Comparison of ENCODE assay signal across 9 cellular contexts in the genomic region with DNA sequence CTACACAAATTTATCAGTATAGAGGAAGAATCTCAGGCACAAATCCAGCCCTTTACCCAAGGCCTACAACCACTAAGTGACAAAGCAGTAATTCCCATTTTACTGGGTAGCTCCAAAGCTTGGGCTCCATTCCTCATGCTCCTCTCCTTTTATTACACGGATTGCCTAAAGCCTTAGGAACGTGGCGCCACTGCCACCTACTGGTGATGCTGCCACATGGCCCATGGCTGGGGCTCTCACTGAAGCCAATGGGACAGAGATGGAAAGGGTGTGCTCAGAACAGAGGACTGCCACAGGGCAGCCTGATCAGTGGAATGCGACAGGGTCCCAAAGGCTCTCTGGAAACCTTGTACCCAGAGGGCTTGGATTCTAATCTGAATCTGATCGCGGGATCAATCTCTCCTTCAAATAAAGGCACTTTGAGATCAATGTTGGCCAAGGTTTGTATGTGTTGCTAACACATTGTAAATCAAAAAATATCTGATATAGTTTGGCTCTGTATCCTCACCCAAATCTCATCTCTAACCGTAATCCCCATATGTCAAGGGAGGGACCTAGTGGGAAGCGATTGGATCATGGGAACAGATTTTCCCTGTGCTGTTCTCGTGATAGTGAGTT. TPM values are rescaled to one million over a fixed set of nuclear protein-coding genes. Genes with fewer than 3 reads are reported as not detected.
DNase-seq lines count a peak whose midpoint lies in the region; ATAC-seq, FAIRE-seq and TF ChIP-seq lines count a peak whose summit lies in the region.
"Had no signal": no experiment of that assay in that cellular context is flagged by ENCODE, and none has a peak within 500 bp of the region (broad histone marks: within the 10 kb centered on the region; RNA-seq: fewer than 3 reads in every experiment).

No MANE protein-coding gene starts in this region.

- BruUV-seq in HepG2 (replicated peaks; lab: Mats Ljungman, UMichigan) = no TSS peak

- in situ Hi-C loops in HepG2 (cut with HindIII; ENCODE audit: extremely low pct_ligation_motif_present, low pct_unique_long_range_greater_than_20kb) = loop anchor here (5.0 to 25.0 kb wide), 3 partner anchors 101 to 332 kb away; no protein-coding TSS in a partner anchor

- no peaks in the 10 kb centered on the region for H3K4me1 ChIP-seq in HepG2 (ENCODE audit: insufficient read depth, low read length)
- H3K4me1 ChIP-seq: BLaER1 had no signal

- ATAC-seq in HG03175 (IDR thresholded peaks at IDR 0.05; ENCODE audit: unreplicated experiment) = peak; percentile 89
- ATAC-seq in HepG2 = peak; percentile 99

- TF ChIP-seq CTCF in choroid plexus epithelial cell (conservative IDR thresholded peaks at IDR 0.05; ENCODE audit: low read depth, low read length) = peak; percentile 100
- TF ChIP-seq CTCF in HepG2 (CRISPR knock-in tag; IDR thresholded peaks at IDR 0.05) = peak; percentile 98

- POLR2A ChIA-PET in HepG2 (lab: Yijun Ruan, JAX) = no interaction called here

- WGBS in HepG2 (ENCODE audit: low lambda C conversion rate) = 22% methylated on average over 7 of the region's 9 CpGs

- H3K36me3 ChIP-seq in HepG2 (replicated peaks in 1 of 2; ENCODE audit: control insufficient read depth in 1 of 2, insufficient read depth in 2 of 2, low read length in 2 of 2) = no peaks in the 10 kb centered on the region
- H3K36me3 ChIP-seq: BLaER1 had no signal

- no peak overlapping the region for H3K9ac ChIP-seq in HepG2 (ENCODE audit: insufficient read depth, low read depth, low read length)
- H3K9ac ChIP-seq: BLaER1 had no signal

- TF ChIP-seq EP300 in HepG2 (IDR thresholded peaks at IDR 0.05; ENCODE audit: low read depth in 2 of 2, low read length in 2 of 2) (no peak), HepG2 (CRISPR knock-in tag; IDR thresholded peaks at IDR 0.05; ENCODE audit: borderline replicate concordance) (no peak)

- no peak overlapping the region for H3K4me3 ChIP-seq in choroid plexus epithelial cell (ENCODE audit: low read depth, low read length)
- no peak overlapping the region for H3K4me3 ChIP-seq in HepG2 (replicated peaks in 1 of 3; ENCODE audit: insufficient read depth in 1 of 3, low read depth in 2 of 3, low read length in 3 of 3)
- H3K4me3 ChIP-seq: BLaER1 had no signal

- TF ChIP-seq POLR2A in HepG2 (IDR thresholded peaks at IDR 0.05; ENCODE audit: insufficient read depth in 1 of 2, low read depth in 2 of 2, low read length in 2 of 2) = no peak

- peak; percentile 97 for TF ChIP-seq RAD21 in HepG2 (CRISPR knock-in tag; IDR thresholded peaks at IDR 0.05)

- no peaks in the 10 kb centered on the region for H4K20me1 ChIP-seq in HepG2 (ENCODE audit: insufficient read depth, low read length)
- H4K20me1 ChIP-seq: BLaER1 had no signal

- DNase-seq in NCI-H1417 (lab: John Stamatoyannopoulos, UW) (peak; percentile 55 to 75 (median 64)), NCI-H1417 treated with DMSO at 0.1 percent for 48 hours (lab: John Stamatoyannopoulos, UW) (no peak), NCI-H526 (lab: John Stamatoyannopoulos, UW) (peak; percentile 56 to 82), choroid plexus epithelial cell (ENCODE audit: low read depth) (peak; percentile 83), HepG2 (ENCODE audit: low spot score) (peak; percentile 70)
- peak; percentile 88 for DNase-seq in activated CD4-positive, alpha-beta T cell treated with anti-CD3 and anti-CD28 coated beads for 48 hours
- peak; percentile 72 to 77 for DNase-seq in stimulated activated CD4-positive, alpha-beta T cell treated with anti-CD3 and anti-CD28 coated beads, Interleukin-4, amount 100 ng/mL, for 48 hours (ENCODE audit: low read depth in 2 of 2)

- H2AFZ ChIP-seq in HepG2 (ENCODE audit: low read length) = no peak overlapping the region

- peak; percentile 84 for FAIRE-seq in HepG2 (lab: Jason Lieb, UNC)

- no peak overlapping the region for H3K4me2 ChIP-seq in HepG2 (ENCODE audit: low read depth, low read length)
- H3K4me2 ChIP-seq: BLaER1 had no signal

- CTCF ChIA-PET in HepG2 (lab: Yijun Ruan, JAX; ENCODE audit: low intra/inter-chr PET ratio, low total read pairs) = interaction anchor here (1.2 to 4.3 kb wide), 3 partner anchors 11 to 213 kb away, joined by 3 to 65 read pairs (median 25); no protein-coding TSS in a partner anchor

- H3K79me2 ChIP-seq in HepG2 (ENCODE audit: insufficient read depth, low read length) = no peaks in the 10 kb centered on the region

- intact Hi-C loops in HepG2 (cut with micrococcal nuclease; ENCODE audit: unreplicated experiment) = loop anchor here (1.0 to 5.0 kb wide), 3 partner anchors 93 to 214 kb away; no protein-coding TSS in a partner anchor

- no peak overlapping the region for H3K27ac ChIP-seq in HepG2 (ENCODE audit: extremely low read length, insufficient read depth, low read length)
- H3K27ac ChIP-seq: BLaER1 had no signal

- no peaks in the 10 kb centered on the region for H3K9me3 ChIP-seq in HepG2 (ENCODE audit: low read length)
- H3K9me3 ChIP-seq: BLaER1 had no signal

- no peaks in the 10 kb centered on the region for H3K27me3 ChIP-seq in HepG2 (ENCODE audit: control insufficient read depth in 1 of 2, insufficient read depth in 2 of 2, low read length in 2 of 2)
- H3K27me3 ChIP-seq: BLaER1 had no signal

TF ChIP-seq in HepG2, 621 proteins besides CTCF, POLR2A, EP300 and RAD21 (continues in another document):
- no peak for TF ChIP-seq TCF7 (IDR thresholded peaks at IDR 0.05; ENCODE audit: low read depth)
- TF ChIP-seq MIER2 (CRISPR knock-in tag; IDR thresholded peaks at IDR 0.05) = peak; percentile 60; the same call in 1 of the 2 replicates
- TF ChIP-seq ZFAT (CRISPR knock-in tag; conservative IDR thresholded peaks at IDR 0.05) = no peak
- TF ChIP-seq ETV5 (CRISPR knock-in tag; IDR thresholded peaks at IDR 0.05; ENCODE audit: borderline replicate concordance) = 0 out of 2 replicates have a peak, but pooled peaks have one; percentile 10
- TF ChIP-seq REXO4 (CRISPR knock-in tag; IDR thresholded peaks at IDR 0.05; ENCODE audit: borderline replicate concordance) = no peak
- TF ChIP-seq TP53 (CRISPR knock-in tag; conservative IDR thresholded peaks at IDR 0.05) = no peak
- no peak for TF ChIP-seq ASH2L (IDR thresholded peaks at IDR 0.05; ENCODE audit: insufficient read length, low read depth, low read length)

RNA-seq across cellular contexts. Expression of a gene that starts 33.5 kb away (rescaled TPM):
- total RNA-seq in HepG2 (2016; rRNA removed; fragmentation: Illumina TruSeq; extraction: Trizol) = not detected in 2 replicates
- total RNA-seq in HepG2 (2016; cell fraction: cytosol; rRNA removed; fragmentation: Illumina TruSeq; extraction: Trizol; ENCODE audit: low read depth) = not detected in 2 replicates
- not detected in 2 replicates for total RNA-seq in HepG2 (2016; cell fraction: insoluble cytoplasmic fraction; rRNA removed; fragmentation: Illumina TruSeq; extraction: Trizol)
- total RNA-seq in HepG2 (2016; cell fraction: membrane; rRNA removed; fragmentation: Illumina TruSeq; extraction: Trizol) = not detected in 2 replicates
- total RNA-seq in HepG2 (2016; cell fraction: nucleus; rRNA removed; fragmentation: Illumina TruSeq; extraction: Trizol) = not detected in 2 replicates
- polyA plus RNA-seq in HepG2 (2011; rRNA removed) = not detected in 2 replicates
- 0.24 TPM in 1 of 2 replicates, not detected in the other for polyA plus RNA-seq in HepG2 (2011; cell fraction: cytosol; rRNA removed)
- not detected in 2 replicates for polyA plus RNA-seq in HepG2 (2011; cell fraction: nucleus; rRNA removed)
- not detected in 2 replicates for polyA plus RNA-seq in HepG2 (2012)
- 0.12 TPM in 1 of 2 replicates, not detected in the other for polyA plus RNA-seq in HepG2 (2016; cell fraction: cytosol; fragmentation: Illumina TruSeq; extraction: Trizol; ENCODE audit: low read depth)
- not detected in 2 replicates for polyA plus RNA-seq in HepG2 (2016; cell fraction: insoluble cytoplasmic fraction; fragmentation: Illumina TruSeq; extraction: Trizol; ENCODE audit: low read depth)
- polyA plus RNA-seq in HepG2 (2016; cell fraction: membrane; fragmentation: Illumina TruSeq; extraction: Trizol; ENCODE audit: low read depth) = 0.21 TPM in 1 of 2 replicates, not detected in the other
- polyA plus RNA-seq in HepG2 (2016; cell fraction: nucleus; fragmentation: Illumina TruSeq; extraction: Trizol; ENCODE audit: insufficient read depth, low read depth) = not detected in 2 replicates
- polyA minus RNA-seq in HepG2 (2011; rRNA and poly(A)+ RNA removed; ENCODE audit: low replicate concordance) = not detected in 2 replicates
- polyA minus RNA-seq in HepG2 (2011; cell fraction: cytosol; rRNA and poly(A)+ RNA removed) = not detected in 2 replicates
- polyA minus RNA-seq in HepG2 (2011; cell fraction: nucleus; rRNA and poly(A)+ RNA removed) = not detected in 2 replicates

RNA-seq across cellular contexts. Expression of a gene that starts 58.5 kb away (rescaled TPM):
- total RNA-seq in HepG2 (2016; rRNA removed; fragmentation: Illumina TruSeq; extraction: Trizol) = 0.04 TPM in 1 of 2 replicates, not detected in the other
- total RNA-seq in HepG2 (2016; cell fraction: cytosol; rRNA removed; fragmentation: Illumina TruSeq; extraction: Trizol; ENCODE audit: low read depth) = not detected in 2 replicates
- 0.19 TPM in 1 of 2 replicates, not detected in the other for total RNA-seq in HepG2 (2016; cell fraction: insoluble cytoplasmic fraction; rRNA removed; fragmentation: Illumina TruSeq; extraction: Trizol)
- total RNA-seq in HepG2 (2016; cell fraction: membrane; rRNA removed; fragmentation: Illumina TruSeq; extraction: Trizol) = 0.12 TPM in 1 of 2 replicates, not detected in the other
- total RNA-seq in HepG2 (2016; cell fraction: nucleus; rRNA removed; fragmentation: Illumina TruSeq; extraction: Trizol) = not detected in 2 replicates
- 0.07 and 0.11 TPM in 2 replicates for polyA plus RNA-seq in HepG2 (2011; rRNA removed)
- 0.04 TPM in 2 replicates for polyA plus RNA-seq in HepG2 (2011; cell fraction: cytosol; rRNA removed)
- 0.27 and 0.29 TPM in 2 replicates for polyA plus RNA-seq in HepG2 (2011; cell fraction: nucleus; rRNA removed)
- 0.30 TPM in 1 of 2 replicates, not detected in the other for polyA plus RNA-seq in HepG2 (2012)
- 0.03 TPM in 1 of 2 replicates, not detected in the other for polyA plus RNA-seq in HepG2 (2016; cell fraction: cytosol; fragmentation: Illumina TruSeq; extraction: Trizol; ENCODE audit: low read depth)
- not detected in 2 replicates for polyA plus RNA-seq in HepG2 (2016; cell fraction: insoluble cytoplasmic fraction; fragmentation: Illumina TruSeq; extraction: Trizol; ENCODE audit: low read depth)
- polyA plus RNA-seq in HepG2 (2016; cell fraction: membrane; fragmentation: Illumina TruSeq; extraction: Trizol; ENCODE audit: low read depth) = not detected in 2 replicates
- not detected in 2 replicates for polyA plus RNA-seq in HepG2 (2016; cell fraction: nucleus; fragmentation: Illumina TruSeq; extraction: Trizol; ENCODE audit: insufficient read depth, low read depth)
- 0.86 TPM in 1 of 2 replicates, not detected in the other for polyA minus RNA-seq in HepG2 (2011; rRNA and poly(A)+ RNA removed; ENCODE audit: low replicate concordance)
- not detected in 2 replicates for polyA minus RNA-seq in HepG2 (2011; cell fraction: cytosol; rRNA and poly(A)+ RNA removed)
- polyA minus RNA-seq in HepG2 (2011; cell fraction: nucleus; rRNA and poly(A)+ RNA removed) = 0.12 TPM in 1 of 2 replicates, not detected in the other
